In genomic region chr18:68840554-68841263, GRCh38 we compare ENCODE assay signal across 1 cellular context.
TF ChIP-seq lines count a peak whose summit lies in the region.

No MANE protein-coding gene starts in this region.

TF ChIP-seq in GM23338, 12 proteins besides CTCF, POLR2A, EP300 and RAD21 (continued from another document):
- TF ChIP-seq REST (IDR thresholded peaks at IDR 0.05; ENCODE audit: unreplicated experiment) (no peak), ZNF462 (CRISPR knock-in tag; IDR thresholded peaks at IDR 0.05) (no peak)
